ENCODE assay signal across 20 cellular contexts in genomic region chr5:84478603-84479002, GRCh38.
"Had no signal": no experiment of that assay in that cellular context is flagged by ENCODE, and none has a peak within 500 bp of the region (broad histone marks: within the 10 kb centered on the region; RNA-seq: fewer than 3 reads in every experiment).

No MANE protein-coding gene starts in this region.

- H3K36me3 Mint-ChIP-seq: activated naive CD4-positive, alpha-beta T cell treated with anti-CD3 and anti-CD28 coated beads, Interleukin-2, amount 10 ng/mL, durations not matched to agents 7 days and 5 days; naive thymus-derived CD4-positive, alpha-beta T cell had no signal

- H3K27ac ChIP-seq: ascending aorta, cardiac muscle cell, gastrocnemius medialis, spleen, thyroid gland had no signal

- H3K36me3 ChIP-seq: ascending aorta, cardiac muscle cell, gastrocnemius medialis, spleen, thyroid gland had no signal

- H3K4me1 Mint-ChIP-seq: activated naive CD4-positive, alpha-beta T cell treated with anti-CD3 and anti-CD28 coated beads, Interleukin-2, amount 10 ng/mL, durations not matched to agents 7 days and 5 days; immature natural killer cell; naive thymus-derived CD4-positive, alpha-beta T cell had no signal

- H3K4me3 ChIP-seq: ascending aorta, cardiac muscle cell, gastrocnemius medialis, spleen, thyroid gland had no signal

- H3K9me3 ChIP-seq: ascending aorta, gastrocnemius medialis, spleen, thyroid gland had no signal

- H3K9me3 Mint-ChIP-seq: endodermal cell had no signal

- H3K27me3 Mint-ChIP-seq: activated naive CD4-positive, alpha-beta T cell treated with anti-CD3 and anti-CD28 coated beads, Interleukin-2, amount 10 ng/mL, durations not matched to agents 7 days and 5 days; naive thymus-derived CD4-positive, alpha-beta T cell had no signal

- H3K4me3 Mint-ChIP-seq: activated naive CD4-positive, alpha-beta T cell treated with anti-CD3 and anti-CD28 coated beads, Interleukin-2, amount 10 ng/mL, durations not matched to agents 7 days and 5 days; endodermal cell; immature natural killer cell; naive thymus-derived CD4-positive, alpha-beta T cell had no signal

- ATAC-seq: gastrocnemius medialis; naive thymus-derived CD4-positive, alpha-beta T cell had no signal

- H3K27ac Mint-ChIP-seq: activated naive CD4-positive, alpha-beta T cell treated with anti-CD3 and anti-CD28 coated beads, Interleukin-2, amount 10 ng/mL, durations not matched to agents 7 days and 5 days; endodermal cell; immature natural killer cell; naive thymus-derived CD4-positive, alpha-beta T cell had no signal

- H3K27me3 ChIP-seq: ascending aorta, cardiac muscle cell, gastrocnemius medialis, spleen, thyroid gland had no signal

- DNase-seq: activated CD4-positive, alpha-beta T cell treated with anti-CD3 and anti-CD28 coated beads for 1 hour; activated CD8-positive, alpha-beta memory T cell treated with anti-CD3 and anti-CD28 coated beads for 24 hours; activated CD8-positive, alpha-beta memory T cell treated with anti-CD3 and anti-CD28 coated beads, Interleukin-2, amount 50 U/mL, for 48 hours; activated effector memory CD4-positive, alpha-beta T cell treated with Interleukin-2 at 50 U/mL for 16 hours; activated naive CD4-positive, alpha-beta T cell treated with anti-CD3 and anti-CD28 coated beads, Interleukin-2, amount 10 ng/mL, durations not matched to agents 7 days and 5 days; activated T-cell treated with anti-CD3 and anti-CD28 coated beads, Interleukin-2, amount 50 U/mL, for 48 hours; endodermal cell; erythroblast; gastrocnemius medialis; immature natural killer cell; mesendoderm; naive thymus-derived CD4-positive, alpha-beta T cell; spleen; stimulated activated CD4-positive, alpha-beta T cell treated with anti-CD3 and anti-CD28 coated beads, Interleukin-1b, Interleukin-23, amount 100 ng/mL, for 48 hours; stimulated activated CD8-positive, alpha-beta memory T cell treated with anti-CD3 and anti-CD28 coated beads, Interleukin-4, amount 100 ng/mL, for 48 hours; stimulated activated naive CD4-positive, alpha-beta T cell treated with Interleukin-2 at 50 U/mL for 16 hours; T1000; thyroid gland had no signal

- H3K4me1 ChIP-seq: ascending aorta, gastrocnemius medialis, spleen, thyroid gland had no signal
